22 cellular contexts compared by ENCODE assay signal in the genomic region with DNA sequence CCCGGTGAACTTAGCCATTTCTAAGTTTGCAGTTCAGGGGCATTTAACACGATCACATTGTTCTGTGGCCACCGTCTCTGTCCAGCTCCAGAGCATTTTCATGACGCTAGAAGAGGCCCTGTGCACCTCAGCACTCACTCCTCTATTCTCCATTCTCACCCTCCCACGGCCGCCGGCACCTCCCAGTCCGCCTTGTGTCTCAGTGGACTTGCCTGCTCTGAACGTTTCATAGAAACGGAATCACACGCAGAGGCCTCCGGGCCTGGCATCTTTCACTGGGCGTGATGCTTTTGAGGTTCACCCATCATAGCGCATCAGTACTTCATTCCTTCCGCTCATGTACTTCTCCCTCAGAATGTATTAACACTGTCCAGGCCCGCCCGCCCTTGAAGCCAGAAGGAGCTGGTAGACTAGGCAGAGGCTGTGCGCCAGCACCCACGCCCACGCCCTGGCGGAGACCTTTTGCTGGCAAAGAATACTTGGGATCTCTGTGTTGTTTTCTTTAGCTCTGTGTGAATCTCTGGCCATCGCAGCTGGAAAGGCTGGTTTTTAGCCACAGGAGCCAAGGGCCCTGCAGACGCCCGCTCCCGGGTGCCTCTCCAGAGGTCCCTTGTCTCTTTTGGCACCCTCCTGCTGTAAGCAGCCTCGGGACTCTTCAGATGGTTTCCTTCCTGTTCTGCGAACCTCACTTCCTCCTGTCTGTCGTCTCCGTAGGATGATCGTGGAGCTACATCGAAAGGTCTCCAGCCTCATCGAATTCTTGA.
"Had no signal": no experiment of that assay in that cellular context is flagged by ENCODE, and none has a peak within 500 bp of the region (broad histone marks: within the 10 kb centered on the region; RNA-seq: fewer than 3 reads in every experiment).

No MANE protein-coding gene starts in this region.

- H3K4me3 Mint-ChIP-seq: activated T-helper 1 cell treated with anti-CD3 and anti-CD28 coated beads, Interleukin-12 subunit alpha, Interleukin-12 subunit beta, Interleukin-2, Interleukin-4 antibody, amounts not matched to agents 30 ng/mL and 10 ng/mL and 1 ng/mL, durations not matched to agents 14 hours and 24 hours and 36 hours; effector memory CD8-positive, alpha-beta T cell; naive thymus-derived CD4-positive, alpha-beta T cell; T-cell; type B pancreatic cell had no signal

- H3K27me3 ChIP-seq: brain microvascular endothelial cell, neutrophil had no signal

- H3K4me3 ChIP-seq: left ventricle myocardium inferior, mucosa of descending colon, smooth muscle cell had no signal

- H3K9me3 ChIP-seq: left ventricle myocardium inferior, mucosa of descending colon, neutrophil had no signal

- DNase-seq: activated CD4-positive, alpha-beta T cell treated with anti-CD3 and anti-CD28 coated beads, Interleukin-2, amount 50 U/mL, for 1 hour; brain microvascular endothelial cell; cerebellar nuclear complex; dermis blood vessel endothelial cell; effector memory CD8-positive, alpha-beta T cell; glutamatergic neuron; hypothalamus; kidney; left ventricle myocardium inferior; mucosa of descending colon; naive thymus-derived CD4-positive, alpha-beta T cell; right cardiac atrium; stimulated activated CD4-positive, alpha-beta T cell treated with anti-CD3 and anti-CD28 coated beads, Interleukin-4, amount 100 ng/mL, for 4 hours; stimulated activated CD8-positive, alpha-beta memory T cell treated with anti-CD3 and anti-CD28 coated beads, Interleukin-4, amount 100 ng/mL, for 48 hours; stimulated activated naive CD8-positive, alpha-beta T cell treated with anti-CD3 and anti-CD28 coated beads, Interleukin-15, Interleukin-2, amounts not matched to agents 100 U/mL and 50 U/mL, for 24 hours; T-cell; T-helper 9 cell had no signal

- ATAC-seq: effector memory CD8-positive, alpha-beta T cell; naive thymus-derived CD4-positive, alpha-beta T cell; right cardiac atrium; stimulated activated naive CD8-positive, alpha-beta T cell treated with anti-CD3 and anti-CD28 coated beads, Interleukin-15, Interleukin-2, amounts not matched to agents 100 U/mL and 50 U/mL, for 24 hours; T-cell had no signal

- H3K27me3 Mint-ChIP-seq: effector memory CD8-positive, alpha-beta T cell; naive thymus-derived CD4-positive, alpha-beta T cell; T-cell had no signal

- FAIRE-seq: kidney had no signal

- H3K27ac ChIP-seq: brain microvascular endothelial cell, epithelial cell of prostate, left ventricle myocardium inferior, neutrophil had no signal

- H3K27ac Mint-ChIP-seq: activated T-helper 1 cell treated with anti-CD3 and anti-CD28 coated beads, Interleukin-12 subunit alpha, Interleukin-12 subunit beta, Interleukin-2, Interleukin-4 antibody, amounts not matched to agents 30 ng/mL and 10 ng/mL and 1 ng/mL, durations not matched to agents 14 hours and 24 hours and 36 hours; T-cell; type B pancreatic cell had no signal

- H3K4me2 ChIP-seq: smooth muscle cell had no signal

- H3K9me3 Mint-ChIP-seq: activated T-helper 1 cell treated with anti-CD3 and anti-CD28 coated beads, Interleukin-12 subunit alpha, Interleukin-12 subunit beta, Interleukin-2, Interleukin-4 antibody, amounts not matched to agents 30 ng/mL and 10 ng/mL and 1 ng/mL, durations not matched to agents 14 hours and 24 hours and 36 hours; effector memory CD8-positive, alpha-beta T cell; naive thymus-derived CD4-positive, alpha-beta T cell; T-cell; type B pancreatic cell had no signal
